Comparison of ENCODE assay signal across 13 cellular contexts in genomic region chr13:98462946-98463345, GRCh38.
DNase-seq lines count a peak whose midpoint lies in the region; ATAC-seq and TF ChIP-seq lines count a peak whose summit lies in the region.
"Had no signal": no experiment of that assay in that cellular context is flagged by ENCODE, and none has a peak within 500 bp of the region (broad histone marks: within the 10 kb centered on the region; RNA-seq: fewer than 3 reads in every experiment).

No MANE protein-coding gene starts in this region.

- H3K4me3 Mint-ChIP-seq in activated naive CD4-positive, alpha-beta T cell treated with anti-CD3 and anti-CD28 coated beads, Interleukin-2, amount 10 ng/mL, durations not matched to agents 7 days and 5 days, result no peak overlapping the region
- no peak overlapping the region for H3K4me3 Mint-ChIP-seq in WTC11
- peak overlapping the region; percentile 48 for H3K4me3 Mint-ChIP-seq in endothelial cell (ENCODE audit: unreplicated experiment)
- no peak overlapping the region for H3K4me3 Mint-ChIP-seq in stimulated activated memory B cell treated with anti-CD40 and anti-IgM and Interleukin-4, amounts not matched to agents 10 μg/mL and 1 μg/mL and 100 μg/mL, for 72 hours

- peaks cover 59% of the 10 kb centered on the region for H3K36me3 Mint-ChIP-seq in activated naive CD4-positive, alpha-beta T cell treated with anti-CD3 and anti-CD28 coated beads, Interleukin-2, amount 10 ng/mL, durations not matched to agents 7 days and 5 days
- H3K36me3 Mint-ChIP-seq in WTC11 (peaks cover 49% of the 10 kb centered on the region), endothelial cell (ENCODE audit: low read depth, unreplicated experiment) (peaks cover 35% of the 10 kb centered on the region)
- peaks cover 55% of the 10 kb centered on the region for H3K36me3 Mint-ChIP-seq in stimulated activated memory B cell treated with anti-CD40 and anti-IgM and Interleukin-4, amounts not matched to agents 10 μg/mL and 1 μg/mL and 100 μg/mL, for 72 hours

- no peaks in the 10 kb centered on the region for H3K27me3 Mint-ChIP-seq in activated naive CD4-positive, alpha-beta T cell treated with anti-CD3 and anti-CD28 coated beads, Interleukin-2, amount 10 ng/mL, durations not matched to agents 7 days and 5 days
- H3K27me3 Mint-ChIP-seq in WTC11 (ENCODE audit: low read depth), result no peaks in the 10 kb centered on the region
- H3K27me3 Mint-ChIP-seq in endothelial cell (ENCODE audit: unreplicated experiment), result peaks cover 12% of the 10 kb centered on the region
- no peaks in the 10 kb centered on the region for H3K27me3 Mint-ChIP-seq in stimulated activated memory B cell treated with anti-CD40 and anti-IgM and Interleukin-4, amounts not matched to agents 10 μg/mL and 1 μg/mL and 100 μg/mL, for 72 hours

- POLR2A ChIA-PET in WTC11 (lab: Charles Lee), result no interaction called here

- CTCF ChIA-PET in activated naive CD4-positive, alpha-beta T cell treated with anti-CD3 and anti-CD28 coated beads, Interleukin-2, amount 10 ng/mL, durations not matched to agents 7 days and 5 days (lab: Charles Lee), result no interaction called here
- CTCF ChIA-PET in WTC11 (lab: Charles Lee), result interaction anchor here (1.2 to 3.5 kb wide), 3 partner anchors 15 to 377 kb away, joined by 3 to 15 read pairs (median 5); no protein-coding TSS in a partner anchor

- no peak for DNase-seq in activated naive CD4-positive, alpha-beta T cell treated with anti-CD3 and anti-CD28 coated beads, Interleukin-2, amount 10 ng/mL, durations not matched to agents 7 days and 5 days
- no peak for DNase-seq in activated naive CD4-positive, alpha-beta T cell (lab: John Stamatoyannopoulos, UW)
- DNase-seq in WTC11 (ENCODE audit: low spot score) (no peak), endothelial cell (ENCODE audit: low spot score) (no peak), foreskin melanocyte (no peak), globus pallidus (ENCODE audit: low spot score) (no peak)
- DNase-seq: ACHN; activated CD8-positive, alpha-beta memory T cell treated with anti-CD3 and anti-CD28 coated beads for 24 hours; effector CD4-positive, alpha-beta T cell; spleen; stimulated activated naive CD4-positive, alpha-beta T cell had no signal

- TF ChIP-seq CTCF in WTC11 (IDR thresholded peaks at IDR 0.05), result no peak
- no peak for TF ChIP-seq CTCF in endothelial cell (IDR thresholded peaks at IDR 0.05; ENCODE audit: unreplicated experiment)

- peaks cover 15% of the 10 kb centered on the region for H3K4me1 Mint-ChIP-seq in activated naive CD4-positive, alpha-beta T cell treated with anti-CD3 and anti-CD28 coated beads, Interleukin-2, amount 10 ng/mL, durations not matched to agents 7 days and 5 days
- H3K4me1 Mint-ChIP-seq in WTC11, result peaks cover 16% of the 10 kb centered on the region
- peaks cover 21% of the 10 kb centered on the region for H3K4me1 Mint-ChIP-seq in endothelial cell (ENCODE audit: unreplicated experiment)
- peaks cover 17% of the 10 kb centered on the region for H3K4me1 Mint-ChIP-seq in stimulated activated memory B cell treated with anti-CD40 and anti-IgM and Interleukin-4, amounts not matched to agents 10 μg/mL and 1 μg/mL and 100 μg/mL, for 72 hours

- no peak for ATAC-seq in WTC11
- no peak for ATAC-seq in stimulated activated memory B cell treated with anti-CD40 and anti-IgM and Interleukin-4, amounts not matched to agents 10 μg/mL and 1 μg/mL and 100 μg/mL, for 72 hours
- ATAC-seq in GM19395 (IDR thresholded peaks at IDR 0.05; ENCODE audit: unreplicated experiment), result no peak

- H3K27ac Mint-ChIP-seq in activated naive CD4-positive, alpha-beta T cell treated with anti-CD3 and anti-CD28 coated beads, Interleukin-2, amount 10 ng/mL, durations not matched to agents 7 days and 5 days, result peak overlapping the region; percentile 12
- peak overlapping the region; percentile 85 for H3K27ac Mint-ChIP-seq in WTC11
- peak overlapping the region; percentile 9 for H3K27ac Mint-ChIP-seq in endothelial cell (ENCODE audit: unreplicated experiment)
- H3K27ac Mint-ChIP-seq in stimulated activated memory B cell treated with anti-CD40 and anti-IgM and Interleukin-4, amounts not matched to agents 10 μg/mL and 1 μg/mL and 100 μg/mL, for 72 hours, result peak overlapping the region; percentile 56

- no peaks in the 10 kb centered on the region for H3K9me3 Mint-ChIP-seq in activated naive CD4-positive, alpha-beta T cell treated with anti-CD3 and anti-CD28 coated beads, Interleukin-2, amount 10 ng/mL, durations not matched to agents 7 days and 5 days
- H3K9me3 Mint-ChIP-seq in WTC11 (no peaks in the 10 kb centered on the region), endothelial cell (ENCODE audit: unreplicated experiment) (no peaks in the 10 kb centered on the region)
- no peaks in the 10 kb centered on the region for H3K9me3 Mint-ChIP-seq in stimulated activated memory B cell treated with anti-CD40 and anti-IgM and Interleukin-4, amounts not matched to agents 10 μg/mL and 1 μg/mL and 100 μg/mL, for 72 hours

TF ChIP-seq in WTC11, 78 proteins besides CTCF, POLR2A, EP300 and RAD21 (continues in another document):
- TF ChIP-seq ETV6 (CRISPR knock-in tag; IDR thresholded peaks at IDR 0.05), result no peak
- no peak for TF ChIP-seq JAZF1 (CRISPR knock-in tag; IDR thresholded peaks at IDR 0.05)
- no peak for TF ChIP-seq PREB (CRISPR knock-in tag; IDR thresholded peaks at IDR 0.05; ENCODE audit: borderline replicate concordance)
- no peak for TF ChIP-seq GABPB1 (CRISPR knock-in tag; IDR thresholded peaks at IDR 0.05)
- TF ChIP-seq STAT6 (CRISPR knock-in tag; conservative IDR thresholded peaks at IDR 0.05; ENCODE audit: low read depth), result no peak
- no peak for TF ChIP-seq ESRRA (CRISPR knock-in tag; IDR thresholded peaks at IDR 0.05; ENCODE audit: borderline replicate concordance)
- no peak for TF ChIP-seq KAT7 (CRISPR knock-in tag; IDR thresholded peaks at IDR 0.05; ENCODE audit: borderline replicate concordance)
- TF ChIP-seq PRRX2 (CRISPR knock-in tag; IDR thresholded peaks at IDR 0.05), result no peak
- TF ChIP-seq SP1 (CRISPR knock-in tag; conservative IDR thresholded peaks at IDR 0.05), result no peak
- no peak for TF ChIP-seq NR3C1 (CRISPR knock-in tag; conservative IDR thresholded peaks at IDR 0.05; ENCODE audit: low read depth)
- no peak for TF ChIP-seq PRDM15 (CRISPR knock-in tag; IDR thresholded peaks at IDR 0.05)

Comparison
In these comparisons a context has a peak if more than half of its experiments do, and no peak if none do; other contexts are left out.
1. H3K27ac Mint-ChIP-seq: peak in every context shown above with its lines; median percentile 85 in WTC11; 56 in stimulated activated memory B cell treated with anti-CD40 and anti-IgM and Interleukin-4, amounts not matched to agents 10 μg/mL and 1 μg/mL and 100 μg/mL, for 72 hours; 12 in activated naive CD4-positive, alpha-beta T cell treated with anti-CD3 and anti-CD28 coated beads, Interleukin-2, amount 10 ng/mL, durations not matched to agents 7 days and 5 days; 9 in endothelial cell.